1 cellular context compared by ENCODE assay signal in genomic region chr2:3628800-3629199, GRCh38.
TF ChIP-seq lines count a peak whose summit lies in the region.

No MANE protein-coding gene starts in this region.

TF ChIP-seq in HepG2, 621 proteins besides CTCF, POLR2A, EP300 and RAD21:
- TF ChIP-seq HCFC1 (IDR thresholded peaks at IDR 0.05; ENCODE audit: low read depth, low read length) (no peak), ZNF782 (CRISPR knock-in tag; IDR thresholded peaks at IDR 0.05; ENCODE audit: borderline replicate concordance) (no peak), HNRNPL (IDR thresholded peaks at IDR 0.05; ENCODE audit: low read depth, low read length) (peak; percentile 76; the same call in 1 of the 2 replicates), ZSCAN29 (CRISPR knock-in tag; conservative IDR thresholded peaks at IDR 0.05) (no peak), SAP130 (CRISPR knock-in tag; IDR thresholded peaks at IDR 0.05; ENCODE audit: low read depth) (peak; percentile 23; the same call in 1 of the 2 replicates), ZNF430 (CRISPR knock-in tag; IDR thresholded peaks at IDR 0.05) (no peak), XRCC5 (optimal IDR thresholded peaks at IDR 0.05; ENCODE audit: low read length) (peak; percentile 63), STAT5B (CRISPR knock-in tag; IDR thresholded peaks at IDR 0.05) (no peak), ZNF20 (CRISPR knock-in tag; IDR thresholded peaks at IDR 0.05) (no peak), ZNF530 (CRISPR knock-in tag; IDR thresholded peaks at IDR 0.05; ENCODE audit: low read depth) (no peak), FOXO1 (CRISPR knock-in tag; IDR thresholded peaks at IDR 0.05) (0 out of 2 replicates have a peak, but pooled peaks have one; percentile 23), ELF3 (CRISPR knock-in tag; IDR thresholded peaks at IDR 0.05) (0 out of 2 replicates have a peak, but pooled peaks have one; percentile 18), ZBTB34 (CRISPR knock-in tag; IDR thresholded peaks at IDR 0.05) (no peak), CEBPG (CRISPR knock-in tag; IDR thresholded peaks at IDR 0.05) (peak; percentile 34; the same call in 1 of the 2 replicates), FOXA1 (IDR thresholded peaks at IDR 0.05) (no peak), FOXA1 (CRISPR knock-in tag; IDR thresholded peaks at IDR 0.05) (0 out of 2 replicates have a peak, but pooled peaks have one; percentile 11), PAWR (CRISPR knock-in tag; IDR thresholded peaks at IDR 0.05; ENCODE audit: borderline replicate concordance) (no peak), XBP1 (CRISPR knock-in tag; IDR thresholded peaks at IDR 0.05) (no peak), HNRNPLL (IDR thresholded peaks at IDR 0.05; ENCODE audit: low read depth, low read length, poor library complexity, severe bottlenecking) (no peak), STAG1 (CRISPR knock-in tag; IDR thresholded peaks at IDR 0.05) (peak; percentile 70), KLF6 (CRISPR knock-in tag; IDR thresholded peaks at IDR 0.05) (no peak), ZNF484 (CRISPR knock-in tag; IDR thresholded peaks at IDR 0.05; ENCODE audit: borderline replicate concordance, low read depth) (no peak), HOXA3 (CRISPR knock-in tag; IDR thresholded peaks at IDR 0.05) (0 out of 2 replicates have a peak, but pooled peaks have one; percentile 17), ZNF574 (CRISPR knock-in tag; IDR thresholded peaks at IDR 0.05) (peak; percentile 38; the same call in 1 of the 2 replicates), GABPB1 (CRISPR knock-in tag; IDR thresholded peaks at IDR 0.05) (0 out of 2 replicates have a peak, but pooled peaks have one; percentile 20), NFAT5 (CRISPR knock-in tag; IDR thresholded peaks at IDR 0.05) (no peak), ONECUT2 (CRISPR knock-in tag; IDR thresholded peaks at IDR 0.05) (no peak), SALL1 (CRISPR knock-in tag; IDR thresholded peaks at IDR 0.05) (peak; percentile 40; the same call in 1 of the 2 replicates), SP4 (CRISPR knock-in tag; IDR thresholded peaks at IDR 0.05) (no peak), TEAD3 (CRISPR knock-in tag; optimal IDR thresholded peaks at IDR 0.05; ENCODE audit: borderline replicate concordance) (peak; percentile 87), MAX (IDR thresholded peaks at IDR 0.05) (peak; percentile 63; the same call in 1 of the 2 replicates), ZNF350 (CRISPR knock-in tag; IDR thresholded peaks at IDR 0.05; ENCODE audit: borderline replicate concordance, low read depth) (peak; percentile 43; the same call in 1 of the 2 replicates), ZFX (CRISPR knock-in tag; IDR thresholded peaks at IDR 0.05; ENCODE audit: low read depth) (0 out of 2 replicates have a peak, but pooled peaks have one; percentile 32)
- TF ChIP-seq, protein P1, sequence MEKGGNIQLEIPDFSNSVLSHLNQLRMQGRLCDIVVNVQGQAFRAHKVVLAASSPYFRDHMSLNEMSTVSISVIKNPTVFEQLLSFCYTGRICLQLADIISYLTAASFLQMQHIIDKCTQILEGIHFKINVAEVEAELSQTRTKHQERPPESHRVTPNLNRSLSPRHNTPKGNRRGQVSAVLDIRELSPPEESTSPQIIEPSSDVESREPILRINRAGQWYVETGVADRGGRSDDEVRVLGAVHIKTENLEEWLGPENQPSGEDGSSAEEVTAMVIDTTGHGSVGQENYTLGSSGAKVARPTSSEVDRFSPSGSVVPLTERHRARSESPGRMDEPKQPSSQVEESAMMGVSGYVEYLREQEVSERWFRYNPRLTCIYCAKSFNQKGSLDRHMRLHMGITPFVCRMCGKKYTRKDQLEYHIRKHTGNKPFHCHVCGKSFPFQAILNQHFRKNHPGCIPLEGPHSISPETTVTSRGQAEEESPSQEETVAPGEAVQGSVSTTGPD (CRISPR knock-in tag; IDR thresholded peaks at IDR 0.05), result no peak
- TF ChIP-seq, protein P2, sequence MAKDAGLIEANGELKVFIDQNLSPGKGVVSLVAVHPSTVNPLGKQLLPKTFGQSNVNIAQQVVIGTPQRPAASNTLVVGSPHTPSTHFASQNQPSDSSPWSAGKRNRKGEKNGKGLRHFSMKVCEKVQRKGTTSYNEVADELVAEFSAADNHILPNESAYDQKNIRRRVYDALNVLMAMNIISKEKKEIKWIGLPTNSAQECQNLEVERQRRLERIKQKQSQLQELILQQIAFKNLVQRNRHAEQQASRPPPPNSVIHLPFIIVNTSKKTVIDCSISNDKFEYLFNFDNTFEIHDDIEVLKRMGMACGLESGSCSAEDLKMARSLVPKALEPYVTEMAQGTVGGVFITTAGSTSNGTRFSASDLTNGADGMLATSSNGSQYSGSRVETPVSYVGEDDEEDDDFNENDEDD (CRISPR knock-in tag; IDR thresholded peaks at IDR 0.05; ENCODE audit: borderline replicate concordance), result 0 out of 2 replicates have a peak, but pooled peaks have one; percentile 24
